In the genomic region with DNA sequence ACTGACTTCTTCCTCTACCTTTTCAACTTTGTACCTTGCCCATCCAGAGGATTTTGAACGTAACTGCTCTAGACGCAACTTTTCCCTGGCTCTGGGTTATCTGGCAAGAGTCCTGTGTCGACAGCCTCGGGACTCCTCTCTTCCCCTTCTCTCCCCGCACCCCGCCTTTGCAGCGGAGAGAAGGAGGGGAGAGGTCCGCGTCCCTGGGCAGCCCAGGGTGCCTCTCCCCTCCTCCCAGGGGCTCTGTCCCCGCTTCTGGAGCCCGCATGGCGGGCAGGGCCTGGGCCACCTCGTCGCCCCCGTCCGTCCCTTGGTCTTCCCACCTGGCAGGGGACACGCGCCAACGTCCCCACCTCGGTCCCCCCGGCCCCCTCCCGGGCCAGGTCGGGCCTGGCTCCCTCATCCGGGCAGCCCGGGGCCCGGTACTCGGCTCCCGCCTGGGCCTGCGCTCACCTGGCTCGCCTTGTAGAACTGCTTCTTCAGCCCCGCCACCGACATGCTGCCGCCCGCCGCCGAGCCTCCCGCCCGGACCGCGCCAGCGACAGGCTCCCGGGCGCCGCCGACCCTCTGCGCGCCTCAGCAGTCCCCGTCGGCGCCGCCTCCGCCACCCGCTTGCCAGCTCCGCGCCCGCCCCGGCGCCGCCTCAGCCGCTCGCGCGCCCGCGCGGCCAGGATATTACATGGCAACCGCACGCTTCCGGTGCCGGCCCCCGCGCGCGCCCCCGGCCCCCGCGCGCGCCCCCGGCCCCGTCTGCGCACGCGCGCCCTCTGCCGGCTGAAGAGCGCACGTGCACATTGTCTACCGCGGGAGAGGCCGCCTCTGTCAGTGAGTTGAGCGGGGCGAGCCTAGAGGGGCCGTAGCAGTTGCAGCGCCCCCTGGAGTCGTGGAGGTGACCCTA, we compare ENCODE assay signal across 1 cellular context.
TF ChIP-seq lines count a peak whose summit lies in the region.

A gene with protein sequence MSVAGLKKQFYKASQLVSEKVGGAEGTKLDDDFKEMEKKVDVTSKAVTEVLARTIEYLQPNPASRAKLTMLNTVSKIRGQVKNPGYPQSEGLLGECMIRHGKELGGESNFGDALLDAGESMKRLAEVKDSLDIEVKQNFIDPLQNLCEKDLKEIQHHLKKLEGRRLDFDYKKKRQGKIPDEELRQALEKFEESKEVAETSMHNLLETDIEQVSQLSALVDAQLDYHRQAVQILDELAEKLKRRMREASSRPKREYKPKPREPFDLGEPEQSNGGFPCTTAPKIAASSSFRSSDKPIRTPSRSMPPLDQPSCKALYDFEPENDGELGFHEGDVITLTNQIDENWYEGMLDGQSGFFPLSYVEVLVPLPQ (minus strand): TSS at position 677 of the 898 bp plus-strand sequence. CDS start 179 bp downstream, at position 498.

TF ChIP-seq in SK-N-SH, 30 proteins besides CTCF, POLR2A, EP300 and RAD21 (continued from another document):
- TF ChIP-seq, protein P1, sequence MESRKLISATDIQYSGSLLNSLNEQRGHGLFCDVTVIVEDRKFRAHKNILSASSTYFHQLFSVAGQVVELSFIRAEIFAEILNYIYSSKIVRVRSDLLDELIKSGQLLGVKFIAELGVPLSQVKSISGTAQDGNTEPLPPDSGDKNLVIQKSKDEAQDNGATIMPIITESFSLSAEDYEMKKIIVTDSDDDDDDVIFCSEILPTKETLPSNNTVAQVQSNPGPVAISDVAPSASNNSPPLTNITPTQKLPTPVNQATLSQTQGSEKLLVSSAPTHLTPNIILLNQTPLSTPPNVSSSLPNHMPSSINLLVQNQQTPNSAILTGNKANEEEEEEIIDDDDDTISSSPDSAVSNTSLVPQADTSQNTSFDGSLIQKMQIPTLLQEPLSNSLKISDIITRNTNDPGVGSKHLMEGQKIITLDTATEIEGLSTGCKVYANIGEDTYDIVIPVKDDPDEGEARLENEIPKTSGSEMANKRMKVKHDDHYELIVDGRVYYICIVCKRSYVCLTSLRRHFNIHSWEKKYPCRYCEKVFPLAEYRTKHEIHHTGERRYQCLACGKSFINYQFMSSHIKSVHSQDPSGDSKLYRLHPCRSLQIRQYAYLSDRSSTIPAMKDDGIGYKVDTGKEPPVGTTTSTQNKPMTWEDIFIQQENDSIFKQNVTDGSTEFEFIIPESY (IDR thresholded peaks at IDR 0.05; ENCODE audit: borderline replicate concordance, low read depth) = peak; percentile 89
- TF ChIP-seq RFX5 (IDR thresholded peaks at IDR 0.05; ENCODE audit: low read length) = 0 out of 2 replicates have a peak, but pooled peaks have one; percentile 28
- TF ChIP-seq GABPA (IDR thresholded peaks at IDR 0.05; ENCODE audit: low read depth) = peak; percentile 49
- TF ChIP-seq, protein P2, sequence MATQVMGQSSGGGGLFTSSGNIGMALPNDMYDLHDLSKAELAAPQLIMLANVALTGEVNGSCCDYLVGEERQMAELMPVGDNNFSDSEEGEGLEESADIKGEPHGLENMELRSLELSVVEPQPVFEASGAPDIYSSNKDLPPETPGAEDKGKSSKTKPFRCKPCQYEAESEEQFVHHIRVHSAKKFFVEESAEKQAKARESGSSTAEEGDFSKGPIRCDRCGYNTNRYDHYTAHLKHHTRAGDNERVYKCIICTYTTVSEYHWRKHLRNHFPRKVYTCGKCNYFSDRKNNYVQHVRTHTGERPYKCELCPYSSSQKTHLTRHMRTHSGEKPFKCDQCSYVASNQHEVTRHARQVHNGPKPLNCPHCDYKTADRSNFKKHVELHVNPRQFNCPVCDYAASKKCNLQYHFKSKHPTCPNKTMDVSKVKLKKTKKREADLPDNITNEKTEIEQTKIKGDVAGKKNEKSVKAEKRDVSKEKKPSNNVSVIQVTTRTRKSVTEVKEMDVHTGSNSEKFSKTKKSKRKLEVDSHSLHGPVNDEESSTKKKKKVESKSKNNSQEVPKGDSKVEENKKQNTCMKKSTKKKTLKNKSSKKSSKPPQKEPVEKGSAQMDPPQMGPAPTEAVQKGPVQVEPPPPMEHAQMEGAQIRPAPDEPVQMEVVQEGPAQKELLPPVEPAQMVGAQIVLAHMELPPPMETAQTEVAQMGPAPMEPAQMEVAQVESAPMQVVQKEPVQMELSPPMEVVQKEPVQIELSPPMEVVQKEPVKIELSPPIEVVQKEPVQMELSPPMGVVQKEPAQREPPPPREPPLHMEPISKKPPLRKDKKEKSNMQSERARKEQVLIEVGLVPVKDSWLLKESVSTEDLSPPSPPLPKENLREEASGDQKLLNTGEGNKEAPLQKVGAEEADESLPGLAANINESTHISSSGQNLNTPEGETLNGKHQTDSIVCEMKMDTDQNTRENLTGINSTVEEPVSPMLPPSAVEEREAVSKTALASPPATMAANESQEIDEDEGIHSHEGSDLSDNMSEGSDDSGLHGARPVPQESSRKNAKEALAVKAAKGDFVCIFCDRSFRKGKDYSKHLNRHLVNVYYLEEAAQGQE (IDR thresholded peaks at IDR 0.05; ENCODE audit: low read depth, low read length) = no peak
- TF ChIP-seq SIN3A (IDR thresholded peaks at IDR 0.05; ENCODE audit: borderline replicate concordance, low read depth, low read length) = peak; percentile 93
- peak; percentile 66; the same call in 1 of the 2 replicates for TF ChIP-seq RCOR1 (IDR thresholded peaks at IDR 0.05; ENCODE audit: low read length)
- no peak for TF ChIP-seq FOXM1 (IDR thresholded peaks at IDR 0.05; ENCODE audit: low read depth)
- TF ChIP-seq FOXJ3 (CRISPR knock-in tag; IDR thresholded peaks at IDR 0.05) = no peak
- 0 out of 2 replicates have a peak, but pooled peaks have one; percentile 28 for TF ChIP-seq NRF1 (IDR thresholded peaks at IDR 0.05; ENCODE audit: low read depth, low read length)
- TF ChIP-seq, protein P3, sequence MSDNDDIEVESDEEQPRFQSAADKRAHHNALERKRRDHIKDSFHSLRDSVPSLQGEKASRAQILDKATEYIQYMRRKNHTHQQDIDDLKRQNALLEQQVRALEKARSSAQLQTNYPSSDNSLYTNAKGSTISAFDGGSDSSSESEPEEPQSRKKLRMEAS (IDR thresholded peaks at IDR 0.05; ENCODE audit: low read depth) = peak; percentile 94
- TF ChIP-seq GATA2 (CRISPR knock-in tag; IDR thresholded peaks at IDR 0.05) = no peak
- TF ChIP-seq EZH2phosphoT487 (IDR thresholded peaks at IDR 0.05; ENCODE audit: borderline replicate concordance, low read depth) = no peak
- TF ChIP-seq TAF1 (IDR thresholded peaks at IDR 0.05; ENCODE audit: borderline replicate concordance, low read depth, low read length) = peak; percentile 74
- peak; percentile 15; the same call in 1 of the 2 replicates for TF ChIP-seq TCF12 (IDR thresholded peaks at IDR 0.05)
- peak; percentile 58 for TF ChIP-seq SMC3 (IDR thresholded peaks at IDR 0.05; ENCODE audit: low read depth, low read length)
- TF ChIP-seq TEAD4 (IDR thresholded peaks at IDR 0.05; ENCODE audit: borderline replicate concordance, insufficient read depth) = no peak
- TF ChIP-seq, protein P4, sequence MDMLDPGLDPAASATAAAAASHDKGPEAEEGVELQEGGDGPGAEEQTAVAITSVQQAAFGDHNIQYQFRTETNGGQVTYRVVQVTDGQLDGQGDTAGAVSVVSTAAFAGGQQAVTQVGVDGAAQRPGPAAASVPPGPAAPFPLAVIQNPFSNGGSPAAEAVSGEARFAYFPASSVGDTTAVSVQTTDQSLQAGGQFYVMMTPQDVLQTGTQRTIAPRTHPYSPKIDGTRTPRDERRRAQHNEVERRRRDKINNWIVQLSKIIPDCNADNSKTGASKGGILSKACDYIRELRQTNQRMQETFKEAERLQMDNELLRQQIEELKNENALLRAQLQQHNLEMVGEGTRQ (IDR thresholded peaks at IDR 0.05; ENCODE audit: borderline replicate concordance, low read depth, low read length) = no peak
- TF ChIP-seq FOSL2 (IDR thresholded peaks at IDR 0.05; ENCODE audit: borderline replicate concordance, low read depth) = no peak; the same call in 1 of the 2 replicates
